17 cellular contexts compared by ENCODE assay signal in the genomic region with DNA sequence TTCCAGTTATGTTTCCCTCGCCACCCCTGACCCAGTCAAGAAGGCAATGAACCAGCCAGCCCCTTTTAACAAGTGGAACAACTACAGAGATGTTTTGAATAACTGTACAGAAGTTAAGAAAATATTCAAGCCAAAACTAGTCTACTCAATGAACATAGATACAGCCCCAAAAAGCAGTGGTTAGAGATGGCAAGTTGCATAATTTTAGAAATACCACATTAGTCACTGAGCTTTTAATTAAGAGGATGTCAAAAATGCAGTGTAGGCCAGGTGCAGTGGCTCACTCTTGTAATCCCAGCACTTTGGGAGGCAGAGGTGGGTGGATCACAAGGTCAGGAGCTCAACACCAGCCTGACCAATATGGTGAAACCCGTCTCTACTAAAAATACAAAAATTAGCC. TPM values are rescaled to one million over a fixed set of nuclear protein-coding genes. Genes with fewer than 3 reads are reported as not detected.
DNase-seq lines count a peak whose midpoint lies in the region; ATAC-seq and TF ChIP-seq lines count a peak whose summit lies in the region.
"Had no signal": no experiment of that assay in that cellular context is flagged by ENCODE, and none has a peak within 500 bp of the region (broad histone marks: within the 10 kb centered on the region; RNA-seq: fewer than 3 reads in every experiment).

No MANE protein-coding gene starts in this region.

- H4K12ac ChIP-seq in trophoblast cell (ENCODE audit: low read depth, low read length) = no peak overlapping the region

- H3K36me3 ChIP-seq in trophoblast cell (ENCODE audit: control insufficient read depth in 1 of 2, insufficient read depth in 2 of 2, low read length in 2 of 2) = no peaks in the 10 kb centered on the region

- peaks cover 20% of the 10 kb centered on the region for H3K4me1 Mint-ChIP-seq in activated CD8-positive, alpha-beta T cell treated with anti-CD3 and anti-CD28 coated beads for 36 hours (ENCODE audit: low read depth)
- H3K4me1 Mint-ChIP-seq in activated CD8-positive, alpha-beta T cell treated with anti-CD3 and anti-CD28 coated beads, Interleukin-2, amount 10 ng/mL, durations not matched to agents 7 days and 5 days (ENCODE audit: low read depth) = peaks cover 17% of the 10 kb centered on the region
- H3K4me1 Mint-ChIP-seq: GM23338 had no signal

- no peak overlapping the region for H3K18ac ChIP-seq in trophoblast cell (ENCODE audit: low read length)

- H4K91ac ChIP-seq in trophoblast cell (ENCODE audit: low read depth, low read length) = no peak overlapping the region

- no peaks in the 10 kb centered on the region for H3K27me3 Mint-ChIP-seq in activated CD8-positive, alpha-beta T cell treated with anti-CD3 and anti-CD28 coated beads for 36 hours
- no peaks in the 10 kb centered on the region for H3K27me3 Mint-ChIP-seq in activated CD8-positive, alpha-beta T cell treated with anti-CD3 and anti-CD28 coated beads, Interleukin-2, amount 10 ng/mL, durations not matched to agents 7 days and 5 days (ENCODE audit: low read depth)

- DNase-seq in activated CD8-positive, alpha-beta T cell treated with anti-CD3 and anti-CD28 coated beads for 36 hours = no peak
- no peak for DNase-seq in activated CD8-positive, alpha-beta T cell treated with anti-CD3 and anti-CD28 coated beads, Interleukin-2, amount 10 ng/mL, durations not matched to agents 7 days and 5 days
- DNase-seq in NB4 (ENCODE audit: low read depth) (peak; percentile 38), epithelial cell of esophagus (ENCODE audit: low read depth) (peak; percentile 57), trophoblast cell (peak; percentile 18 to 58), NCI-H2107 treated with DMSO at 0.1 percent for 48 hours (lab: John Stamatoyannopoulos, UW; ENCODE audit: unreplicated experiment) (no peak)
- DNase-seq in stimulated activated CD8-positive, alpha-beta memory T cell treated with anti-CD3 and anti-CD28 coated beads, Interleukin-4, amount 100 ng/mL, for 48 hours = no peak
- DNase-seq: DMS153, KBM-7, NCI-H1417 treated with DMSO at 0.1 percent for 48 hours, NCI-H345 had no signal

- H2AK5ac ChIP-seq in trophoblast cell (ENCODE audit: low read length) = no peak overlapping the region

- no CpG with 5 or more reads among the region's 2 CpGs for WGBS in trophoblast cell (ENCODE audit: extremely low coverage, insufficient coverage, insufficient read length)

- intact Hi-C loops in activated CD8-positive, alpha-beta T cell treated with anti-CD3 and anti-CD28 coated beads for 36 hours (cut with micrococcal nuclease) = no loop called here

- POLR2A ChIA-PET in activated CD8-positive, alpha-beta T cell treated with anti-CD3 and anti-CD28 coated beads for 36 hours (lab: Charles Lee) = interaction anchor here (4.1 kb wide), 1 partner anchor 11 kb away, joined by 19 read pairs; no protein-coding TSS in a partner anchor
- POLR2A ChIA-PET in activated CD8-positive, alpha-beta T cell treated with anti-CD3 and anti-CD28 coated beads, Interleukin-2, amount 10 ng/mL, durations not matched to agents 7 days and 5 days (lab: Charles Lee) = interaction anchor here (1.3 to 2.1 kb wide), 2 partner anchors 12 to 15 kb away, joined by 3 to 6 read pairs; no protein-coding TSS in a partner anchor

- no peaks in the 10 kb centered on the region for H3K27me3 ChIP-seq in trophoblast cell (ENCODE audit: insufficient read depth, low read length)

- H3K79me1 ChIP-seq in trophoblast cell (ENCODE audit: low read length) = no peaks in the 10 kb centered on the region

- ATAC-seq in activated CD8-positive, alpha-beta T cell treated with anti-CD3 and anti-CD28 coated beads for 36 hours = peak; percentile 34
- ATAC-seq in activated CD8-positive, alpha-beta T cell treated with anti-CD3 and anti-CD28 coated beads, Interleukin-2, amount 10 ng/mL, durations not matched to agents 7 days and 5 days = no peak
- no peak for ATAC-seq in GM18520 (IDR thresholded peaks at IDR 0.05; ENCODE audit: unreplicated experiment)
- ATAC-seq: GM23338 had no signal

- no peak overlapping the region for H3K14ac ChIP-seq in trophoblast cell (ENCODE audit: low read length)

- no peak overlapping the region for H4K8ac ChIP-seq in trophoblast cell (ENCODE audit: low read depth, low read length)

- no peak for TF ChIP-seq POLR2A in NB4 (IDR thresholded peaks at IDR 0.05; ENCODE audit: extremely low read depth, insufficient read length)

- CTCF ChIA-PET in activated CD8-positive, alpha-beta T cell treated with anti-CD3 and anti-CD28 coated beads for 36 hours (lab: Charles Lee) = interaction anchor here (0.6 to 6.4 kb wide), 3 partner anchors 9 to 16 kb away, joined by 3 to 70 read pairs (median 6); no protein-coding TSS in a partner anchor
- CTCF ChIA-PET in activated CD8-positive, alpha-beta T cell treated with anti-CD3 and anti-CD28 coated beads, Interleukin-2, amount 10 ng/mL, durations not matched to agents 7 days and 5 days (lab: Charles Lee) = interaction anchor here (1.1 to 9.0 kb wide), 4 partner anchors 11 to 240 kb away, joined by 3 to 87 read pairs (median 6); no protein-coding TSS in a partner anchor

- no peak overlapping the region for H3K4ac ChIP-seq in trophoblast cell (ENCODE audit: low read depth, low read length)

- no peak overlapping the region for H2BK12ac ChIP-seq in trophoblast cell (ENCODE audit: low read length)

- no peak overlapping the region for H3K4me3 Mint-ChIP-seq in activated CD8-positive, alpha-beta T cell treated with anti-CD3 and anti-CD28 coated beads for 36 hours
- no peak overlapping the region for H3K4me3 Mint-ChIP-seq in activated CD8-positive, alpha-beta T cell treated with anti-CD3 and anti-CD28 coated beads, Interleukin-2, amount 10 ng/mL, durations not matched to agents 7 days and 5 days
- H3K4me3 Mint-ChIP-seq: GM23338 had no signal

- no peaks in the 10 kb centered on the region for H3K79me2 ChIP-seq in trophoblast cell (ENCODE audit: control insufficient read depth, insufficient read depth, low read length, poor library complexity)

- no peak overlapping the region for H2BK120ac ChIP-seq in trophoblast cell (ENCODE audit: insufficient read depth, low read length, poor library complexity)

- H3K9me3 Mint-ChIP-seq in activated CD8-positive, alpha-beta T cell treated with anti-CD3 and anti-CD28 coated beads for 36 hours = no peaks in the 10 kb centered on the region
- no peaks in the 10 kb centered on the region for H3K9me3 Mint-ChIP-seq in activated CD8-positive, alpha-beta T cell treated with anti-CD3 and anti-CD28 coated beads, Interleukin-2, amount 10 ng/mL, durations not matched to agents 7 days and 5 days (ENCODE audit: insufficient read depth)
- H3K9me3 Mint-ChIP-seq: GM23338 had no signal

- H3K4me3 ChIP-seq in NB4 (ENCODE audit: low read depth, low read length) (no peak overlapping the region), epithelial cell of esophagus (ENCODE audit: low read length) (no peak overlapping the region), trophoblast cell (ENCODE audit: low read depth, low read length) (no peak overlapping the region)
- H3K4me3 ChIP-seq: GM23338 had no signal

- no peak overlapping the region for H3K4me2 ChIP-seq in trophoblast cell (ENCODE audit: low read length)
- H3K4me2 ChIP-seq: GM23338 had no signal

- H3K9me3 ChIP-seq in trophoblast cell (ENCODE audit: insufficient read depth, low read depth, low read length) = no peaks in the 10 kb centered on the region

- TF ChIP-seq CTCF in activated CD8-positive, alpha-beta T cell treated with anti-CD3 and anti-CD28 coated beads for 36 hours (IDR thresholded peaks at IDR 0.05) = no peak
- TF ChIP-seq CTCF in NB4 (IDR thresholded peaks at IDR 0.05; ENCODE audit: low read depth, low read length) (no peak), epithelial cell of esophagus (IDR thresholded peaks at IDR 0.05; ENCODE audit: insufficient read depth, low read depth, low read length, missing control alignments) (no peak)

- H3K27ac Mint-ChIP-seq in activated CD8-positive, alpha-beta T cell treated with anti-CD3 and anti-CD28 coated beads for 36 hours = no peak overlapping the region
- H3K27ac Mint-ChIP-seq in activated CD8-positive, alpha-beta T cell treated with anti-CD3 and anti-CD28 coated beads, Interleukin-2, amount 10 ng/mL, durations not matched to agents 7 days and 5 days = no peak overlapping the region
- H3K27ac Mint-ChIP-seq: GM23338 had no signal

- no peaks in the 10 kb centered on the region for H3K36me3 Mint-ChIP-seq in activated CD8-positive, alpha-beta T cell treated with anti-CD3 and anti-CD28 coated beads for 36 hours (ENCODE audit: low read depth)
- H3K36me3 Mint-ChIP-seq in activated CD8-positive, alpha-beta T cell treated with anti-CD3 and anti-CD28 coated beads, Interleukin-2, amount 10 ng/mL, durations not matched to agents 7 days and 5 days (ENCODE audit: low read depth) = peaks cover 3% of the 10 kb centered on the region

- H3K9ac ChIP-seq in trophoblast cell (ENCODE audit: low read length) = no peak overlapping the region

- no peak overlapping the region for H3K27ac ChIP-seq in trophoblast cell (ENCODE audit: low read depth, low read length)
- H3K27ac ChIP-seq: C4-2B had no signal

- H3K4me1 ChIP-seq in trophoblast cell (ENCODE audit: control insufficient read depth in 1 of 2, insufficient read depth in 2 of 2, low read length in 2 of 2) = peaks cover 0 to 4% of the 10 kb centered on the region in 2 experiments

- no peak overlapping the region for H3K23ac ChIP-seq in trophoblast cell (ENCODE audit: low read length)

- H2AFZ ChIP-seq in trophoblast cell (ENCODE audit: insufficient read depth, low read length, poor library complexity) = no peak overlapping the region
- H2AFZ ChIP-seq: GM23338 had no signal

- H2BK5ac ChIP-seq in trophoblast cell (ENCODE audit: low read depth, low read length, poor library complexity) = no peak overlapping the region

RNA-seq across cellular contexts. Expression of a gene that starts 27.2 kb away (rescaled TPM):
- total RNA-seq in activated CD8-positive, alpha-beta T cell treated with anti-CD3 and anti-CD28 coated beads for 36 hours = under 1 TPM; 0.38 to 0.65 TPM
- under 1 TPM; 0.13 to 0.44 TPM for total RNA-seq in activated CD8-positive, alpha-beta T cell treated with anti-CD3 and anti-CD28 coated beads, Interleukin-2, amount 10 ng/mL, durations not matched to agents 7 days and 5 days
- polyA plus RNA-seq in trophoblast cell (2013) = 0.01 TPM in 2 replicates
- total RNA-seq: A172, GM23338, M059J, SK-MEL-5 had no signal

RNA-seq across cellular contexts. Expression of a gene that starts 32.9 kb away (rescaled TPM):
- total RNA-seq in activated CD8-positive, alpha-beta T cell treated with anti-CD3 and anti-CD28 coated beads for 36 hours = 100 to 1,000 TPM; 110 to 113 TPM
- 100 to 1,000 TPM; 106 to 108 TPM for total RNA-seq in activated CD8-positive, alpha-beta T cell treated with anti-CD3 and anti-CD28 coated beads, Interleukin-2, amount 10 ng/mL, durations not matched to agents 7 days and 5 days
- polyA plus RNA-seq in trophoblast cell (2013) = 46.1 and 47.0 TPM in 2 replicates

Comparison
In these comparisons a context has a peak if more than half of its experiments do, and no peak if none do; other contexts are left out.
1. DNase-seq: peak in NB4 (single experiment), epithelial cell of esophagus (single experiment) and trophoblast cell (2 of 2); none in activated CD8-positive, alpha-beta T cell treated with anti-CD3 and anti-CD28 coated beads for 36 hours (single experiment), activated CD8-positive, alpha-beta T cell treated with anti-CD3 and anti-CD28 coated beads, Interleukin-2, amount 10 ng/mL, durations not matched to agents 7 days and 5 days (single experiment), NCI-H2107 treated with DMSO at 0.1 percent for 48 hours (single experiment) and stimulated activated CD8-positive, alpha-beta memory T cell treated with anti-CD3 and anti-CD28 coated beads, Interleukin-4, amount 100 ng/mL, for 48 hours (single experiment).